2 cellular contexts compared by ENCODE assay signal in the genomic region with DNA sequence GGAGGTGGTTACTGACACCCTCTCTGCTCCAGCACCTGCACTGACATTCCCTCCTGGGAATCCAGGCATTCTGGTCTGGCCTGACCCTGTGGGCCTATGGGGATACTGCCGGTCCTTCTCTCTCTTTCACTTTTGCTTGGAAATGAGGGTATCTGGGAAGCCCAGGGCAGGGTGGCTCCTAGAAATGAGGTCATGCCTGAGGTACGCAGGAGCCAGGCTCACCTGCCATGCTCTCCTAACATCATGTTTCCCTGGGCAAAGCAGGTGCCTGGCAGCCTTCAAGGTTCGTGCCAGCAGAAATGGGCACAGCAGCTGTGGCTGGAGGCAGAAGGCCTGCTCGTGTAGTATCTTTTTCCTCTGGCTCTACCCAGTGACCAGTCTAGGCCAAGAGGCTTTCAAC.
TF ChIP-seq lines count a peak whose summit lies in the region.

No MANE protein-coding gene starts in this region.

TF ChIP-seq in SK-N-SH, 30 proteins besides CTCF, POLR2A, EP300 and RAD21 (continued from another document):
- TF ChIP-seq GABPA (IDR thresholded peaks at IDR 0.05; ENCODE audit: low read depth) (no peak), YY1 (IDR thresholded peaks at IDR 0.05; ENCODE audit: low read depth) (no peak), TEAD4 (IDR thresholded peaks at IDR 0.05; ENCODE audit: borderline replicate concordance, insufficient read depth) (no peak), RFX5 (IDR thresholded peaks at IDR 0.05; ENCODE audit: low read length) (no peak), JUND (IDR thresholded peaks at IDR 0.05) (no peak), RCOR1 (IDR thresholded peaks at IDR 0.05; ENCODE audit: low read length) (no peak), FOXJ3 (CRISPR knock-in tag; IDR thresholded peaks at IDR 0.05) (no peak)
- TF ChIP-seq, protein P1, sequence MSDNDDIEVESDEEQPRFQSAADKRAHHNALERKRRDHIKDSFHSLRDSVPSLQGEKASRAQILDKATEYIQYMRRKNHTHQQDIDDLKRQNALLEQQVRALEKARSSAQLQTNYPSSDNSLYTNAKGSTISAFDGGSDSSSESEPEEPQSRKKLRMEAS (IDR thresholded peaks at IDR 0.05; ENCODE audit: low read depth): no peak
- TF ChIP-seq, protein P2, sequence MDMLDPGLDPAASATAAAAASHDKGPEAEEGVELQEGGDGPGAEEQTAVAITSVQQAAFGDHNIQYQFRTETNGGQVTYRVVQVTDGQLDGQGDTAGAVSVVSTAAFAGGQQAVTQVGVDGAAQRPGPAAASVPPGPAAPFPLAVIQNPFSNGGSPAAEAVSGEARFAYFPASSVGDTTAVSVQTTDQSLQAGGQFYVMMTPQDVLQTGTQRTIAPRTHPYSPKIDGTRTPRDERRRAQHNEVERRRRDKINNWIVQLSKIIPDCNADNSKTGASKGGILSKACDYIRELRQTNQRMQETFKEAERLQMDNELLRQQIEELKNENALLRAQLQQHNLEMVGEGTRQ (IDR thresholded peaks at IDR 0.05; ENCODE audit: borderline replicate concordance, low read depth, low read length): no peak
TF ChIP-seq in SK-N-SH: peak in this region for 0.

TF ChIP-seq in GM23338, 12 proteins besides CTCF, POLR2A, EP300 and RAD21:
- TF ChIP-seq, protein P3, sequence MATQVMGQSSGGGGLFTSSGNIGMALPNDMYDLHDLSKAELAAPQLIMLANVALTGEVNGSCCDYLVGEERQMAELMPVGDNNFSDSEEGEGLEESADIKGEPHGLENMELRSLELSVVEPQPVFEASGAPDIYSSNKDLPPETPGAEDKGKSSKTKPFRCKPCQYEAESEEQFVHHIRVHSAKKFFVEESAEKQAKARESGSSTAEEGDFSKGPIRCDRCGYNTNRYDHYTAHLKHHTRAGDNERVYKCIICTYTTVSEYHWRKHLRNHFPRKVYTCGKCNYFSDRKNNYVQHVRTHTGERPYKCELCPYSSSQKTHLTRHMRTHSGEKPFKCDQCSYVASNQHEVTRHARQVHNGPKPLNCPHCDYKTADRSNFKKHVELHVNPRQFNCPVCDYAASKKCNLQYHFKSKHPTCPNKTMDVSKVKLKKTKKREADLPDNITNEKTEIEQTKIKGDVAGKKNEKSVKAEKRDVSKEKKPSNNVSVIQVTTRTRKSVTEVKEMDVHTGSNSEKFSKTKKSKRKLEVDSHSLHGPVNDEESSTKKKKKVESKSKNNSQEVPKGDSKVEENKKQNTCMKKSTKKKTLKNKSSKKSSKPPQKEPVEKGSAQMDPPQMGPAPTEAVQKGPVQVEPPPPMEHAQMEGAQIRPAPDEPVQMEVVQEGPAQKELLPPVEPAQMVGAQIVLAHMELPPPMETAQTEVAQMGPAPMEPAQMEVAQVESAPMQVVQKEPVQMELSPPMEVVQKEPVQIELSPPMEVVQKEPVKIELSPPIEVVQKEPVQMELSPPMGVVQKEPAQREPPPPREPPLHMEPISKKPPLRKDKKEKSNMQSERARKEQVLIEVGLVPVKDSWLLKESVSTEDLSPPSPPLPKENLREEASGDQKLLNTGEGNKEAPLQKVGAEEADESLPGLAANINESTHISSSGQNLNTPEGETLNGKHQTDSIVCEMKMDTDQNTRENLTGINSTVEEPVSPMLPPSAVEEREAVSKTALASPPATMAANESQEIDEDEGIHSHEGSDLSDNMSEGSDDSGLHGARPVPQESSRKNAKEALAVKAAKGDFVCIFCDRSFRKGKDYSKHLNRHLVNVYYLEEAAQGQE (IDR thresholded peaks at IDR 0.05; ENCODE audit: unreplicated experiment): no peak
- no peak for TF ChIP-seq JUNB (IDR thresholded peaks at IDR 0.05; ENCODE audit: unreplicated experiment)
- no peak for TF ChIP-seq STAT1 (IDR thresholded peaks at IDR 0.05; ENCODE audit: unreplicated experiment)
- TF ChIP-seq ZNF114 (CRISPR knock-in tag; IDR thresholded peaks at IDR 0.05): no peak
- TF ChIP-seq ZNF331 (CRISPR knock-in tag; IDR thresholded peaks at IDR 0.05; ENCODE audit: low read depth): no peak
- no peak for TF ChIP-seq NANOG (IDR thresholded peaks at IDR 0.05; ENCODE audit: borderline replicate concordance)
- TF ChIP-seq CREB1 (CRISPR knock-in tag; IDR thresholded peaks at IDR 0.05; ENCODE audit: low read depth): no peak
- TF ChIP-seq, protein P4, sequence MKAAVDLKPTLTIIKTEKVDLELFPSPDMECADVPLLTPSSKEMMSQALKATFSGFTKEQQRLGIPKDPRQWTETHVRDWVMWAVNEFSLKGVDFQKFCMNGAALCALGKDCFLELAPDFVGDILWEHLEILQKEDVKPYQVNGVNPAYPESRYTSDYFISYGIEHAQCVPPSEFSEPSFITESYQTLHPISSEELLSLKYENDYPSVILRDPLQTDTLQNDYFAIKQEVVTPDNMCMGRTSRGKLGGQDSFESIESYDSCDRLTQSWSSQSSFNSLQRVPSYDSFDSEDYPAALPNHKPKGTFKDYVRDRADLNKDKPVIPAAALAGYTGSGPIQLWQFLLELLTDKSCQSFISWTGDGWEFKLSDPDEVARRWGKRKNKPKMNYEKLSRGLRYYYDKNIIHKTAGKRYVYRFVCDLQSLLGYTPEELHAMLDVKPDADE (IDR thresholded peaks at IDR 0.05): no peak
- no peak for TF ChIP-seq POLR2AphosphoS5 (IDR thresholded peaks at IDR 0.05; ENCODE audit: low read depth)
- TF ChIP-seq, protein P5, sequence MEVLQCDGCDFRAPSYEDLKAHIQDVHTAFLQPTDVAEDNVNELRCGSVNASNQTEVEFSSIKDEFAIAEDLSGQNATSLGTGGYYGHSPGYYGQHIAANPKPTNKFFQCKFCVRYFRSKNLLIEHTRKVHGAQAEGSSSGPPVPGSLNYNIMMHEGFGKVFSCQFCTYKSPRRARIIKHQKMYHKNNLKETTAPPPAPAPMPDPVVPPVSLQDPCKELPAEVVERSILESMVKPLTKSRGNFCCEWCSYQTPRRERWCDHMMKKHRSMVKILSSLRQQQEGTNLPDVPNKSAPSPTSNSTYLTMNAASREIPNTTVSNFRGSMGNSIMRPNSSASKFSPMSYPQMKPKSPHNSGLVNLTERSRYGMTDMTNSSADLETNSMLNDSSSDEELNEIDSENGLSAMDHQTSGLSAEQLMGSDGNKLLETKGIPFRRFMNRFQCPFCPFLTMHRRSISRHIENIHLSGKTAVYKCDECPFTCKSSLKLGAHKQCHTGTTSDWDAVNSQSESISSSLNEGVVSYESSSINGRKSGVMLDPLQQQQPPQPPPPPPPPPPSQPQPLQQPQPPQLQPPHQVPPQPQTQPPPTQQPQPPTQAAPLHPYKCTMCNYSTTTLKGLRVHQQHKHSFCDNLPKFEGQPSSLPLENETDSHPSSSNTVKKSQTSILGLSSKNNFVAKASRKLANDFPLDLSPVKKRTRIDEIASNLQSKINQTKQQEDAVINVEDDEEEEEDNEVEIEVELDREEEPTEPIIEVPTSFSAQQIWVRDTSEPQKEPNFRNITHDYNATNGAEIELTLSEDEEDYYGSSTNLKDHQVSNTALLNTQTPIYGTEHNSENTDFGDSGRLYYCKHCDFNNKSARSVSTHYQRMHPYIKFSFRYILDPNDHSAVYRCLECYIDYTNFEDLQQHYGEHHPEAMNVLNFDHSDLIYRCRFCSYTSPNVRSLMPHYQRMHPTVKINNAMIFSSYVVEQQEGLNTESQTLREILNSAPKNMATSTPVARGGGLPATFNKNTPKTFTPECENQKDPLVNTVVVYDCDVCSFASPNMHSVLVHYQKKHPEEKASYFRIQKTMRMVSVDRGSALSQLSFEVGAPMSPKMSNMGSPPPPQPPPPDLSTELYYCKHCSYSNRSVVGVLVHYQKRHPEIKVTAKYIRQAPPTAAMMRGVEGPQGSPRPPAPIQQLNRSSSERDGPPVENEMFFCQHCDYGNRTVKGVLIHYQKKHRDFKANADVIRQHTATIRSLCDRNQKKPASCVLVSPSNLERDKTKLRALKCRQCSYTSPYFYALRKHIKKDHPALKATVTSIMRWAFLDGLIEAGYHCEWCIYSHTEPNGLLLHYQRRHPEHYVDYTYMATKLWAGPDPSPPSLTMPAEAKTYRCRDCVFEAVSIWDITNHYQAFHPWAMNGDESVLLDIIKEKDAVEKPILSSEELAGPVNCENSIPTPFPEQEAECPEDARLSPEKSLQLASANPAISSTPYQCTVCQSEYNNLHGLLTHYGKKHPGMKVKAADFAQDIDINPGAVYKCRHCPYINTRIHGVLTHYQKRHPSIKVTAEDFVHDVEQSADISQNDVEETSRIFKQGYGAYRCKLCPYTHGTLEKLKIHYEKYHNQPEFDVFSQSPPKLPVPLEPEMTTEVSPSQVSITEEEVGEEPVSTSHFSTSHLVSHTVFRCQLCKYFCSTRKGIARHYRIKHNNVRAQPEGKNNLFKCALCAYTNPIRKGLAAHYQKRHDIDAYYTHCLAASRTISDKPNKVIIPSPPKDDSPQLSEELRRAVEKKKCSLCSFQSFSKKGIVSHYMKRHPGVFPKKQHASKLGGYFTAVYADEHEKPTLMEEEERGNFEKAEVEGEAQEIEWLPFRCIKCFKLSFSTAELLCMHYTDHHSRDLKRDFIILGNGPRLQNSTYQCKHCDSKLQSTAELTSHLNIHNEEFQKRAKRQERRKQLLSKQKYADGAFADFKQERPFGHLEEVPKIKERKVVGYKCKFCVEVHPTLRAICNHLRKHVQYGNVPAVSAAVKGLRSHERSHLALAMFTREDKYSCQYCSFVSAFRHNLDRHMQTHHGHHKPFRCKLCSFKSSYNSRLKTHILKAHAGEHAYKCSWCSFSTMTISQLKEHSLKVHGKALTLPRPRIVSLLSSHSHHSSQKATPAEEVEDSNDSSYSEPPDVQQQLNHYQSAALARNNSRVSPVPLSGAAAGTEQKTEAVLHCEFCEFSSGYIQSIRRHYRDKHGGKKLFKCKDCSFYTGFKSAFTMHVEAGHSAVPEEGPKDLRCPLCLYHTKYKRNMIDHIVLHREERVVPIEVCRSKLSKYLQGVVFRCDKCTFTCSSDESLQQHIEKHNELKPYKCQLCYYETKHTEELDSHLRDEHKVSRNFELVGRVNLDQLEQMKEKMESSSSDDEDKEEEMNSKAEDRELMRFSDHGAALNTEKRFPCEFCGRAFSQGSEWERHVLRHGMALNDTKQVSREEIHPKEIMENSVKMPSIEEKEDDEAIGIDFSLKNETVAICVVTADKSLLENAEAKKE (CRISPR knock-in tag; IDR thresholded peaks at IDR 0.05): no peak
- no peak for TF ChIP-seq EZH2phosphoT487 (IDR thresholded peaks at IDR 0.05; ENCODE audit: unreplicated experiment)
